Comparison of ENCODE assay signal across 8 cellular contexts in the genomic region with DNA sequence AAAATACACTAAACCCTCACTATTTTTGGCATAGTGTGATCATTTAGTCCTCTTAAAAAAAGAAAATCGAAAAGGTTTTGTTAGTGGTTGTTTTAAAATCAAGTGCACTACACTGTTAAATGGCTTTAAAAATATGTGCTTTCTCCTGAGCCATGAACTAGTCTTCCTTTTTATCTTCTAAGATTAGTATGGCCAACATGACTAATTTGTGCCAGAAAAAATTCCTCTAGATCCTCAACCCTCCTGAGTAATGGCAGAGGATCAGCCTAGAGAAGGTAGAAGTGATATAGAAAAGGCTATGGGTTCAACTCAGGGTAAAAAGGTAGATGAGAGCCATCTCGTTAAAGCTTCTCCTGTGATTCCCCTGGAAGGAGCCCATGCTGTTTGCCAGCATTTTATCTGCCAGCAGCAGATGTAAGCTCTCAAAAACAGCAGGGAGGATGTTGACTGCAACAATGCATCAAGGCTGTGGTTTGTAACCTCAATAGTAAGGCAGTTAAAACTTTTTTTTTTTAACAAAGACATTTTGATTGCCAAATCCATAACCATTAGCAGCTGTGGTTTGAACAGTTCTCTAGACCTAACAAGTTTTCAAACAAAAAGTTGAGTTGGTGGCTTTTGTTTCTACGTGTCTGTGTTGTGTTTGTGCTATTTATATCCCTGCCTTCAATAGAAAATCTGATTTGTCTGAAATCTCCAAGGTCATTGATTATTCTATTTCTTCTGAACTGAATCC. TPM values are rescaled to one million over a fixed set of nuclear protein-coding genes. Genes with fewer than 3 reads are reported as not detected.
DNase-seq lines count a peak whose midpoint lies in the region; ATAC-seq and TF ChIP-seq lines count a peak whose summit lies in the region.

No MANE protein-coding gene starts in this region.

- H3K27me3 Mint-ChIP-seq in progenitor cell of endocrine pancreas = no peaks in the 10 kb centered on the region

- H3K4me3 ChIP-seq in fibroblast of lung (replicated peaks in 1 of 4; ENCODE audit: control extremely low read depth in 1 of 4, insufficient read depth in 1 of 4, low read depth in 3 of 4, low read length in 4 of 4) (no peak overlapping the region), aorta (ENCODE audit: low read length in 2 of 2) (no peak overlapping the region)

- peak overlapping the region; percentile 68 for H3K27ac Mint-ChIP-seq in progenitor cell of endocrine pancreas

- H2AFZ ChIP-seq in fibroblast of lung (ENCODE audit: low read length) = no peak overlapping the region

- no peak overlapping the region for H3K9ac ChIP-seq in fibroblast of lung (ENCODE audit: insufficient read depth, low read length)

- H3K27me3 ChIP-seq in fibroblast of lung (ENCODE audit: control insufficient read depth, insufficient read depth, low read length) = no peaks in the 10 kb centered on the region
- H3K27me3 ChIP-seq in aorta (ENCODE audit: control insufficient read depth in 1 of 2, insufficient read depth in 2 of 2, low read length in 1 of 2) = no peaks in the 10 kb centered on the region

- TF ChIP-seq CTCF in fibroblast of lung (conservative IDR thresholded peaks at IDR 0.05 in 1 of 2, IDR thresholded peaks at IDR 0.05 in 1 of 2; ENCODE audit: low read depth in 1 of 2, low read length in 2 of 2) = no peak
- no peak for TF ChIP-seq CTCF in progenitor cell of endocrine pancreas (IDR thresholded peaks at IDR 0.05; ENCODE audit: unreplicated experiment)

- WGBS in aorta, 2 donors = 16% methylated on average over 3 of the region's 3 CpGs

- H3K27ac ChIP-seq in fibroblast of lung (ENCODE audit: insufficient read depth, low read length) (peak overlapping the region; percentile 39), aorta (ENCODE audit: low read depth in 1 of 2, low read length in 2 of 2) (no peak overlapping the region)

- H3K4me1 ChIP-seq in fibroblast of lung (ENCODE audit: control insufficient read depth, extremely low read depth, insufficient read depth, low read length) (peaks cover 4% of the 10 kb centered on the region), aorta (ENCODE audit: control insufficient read depth in 1 of 2, insufficient read depth in 2 of 2, low read length in 2 of 2) (no peaks in the 10 kb centered on the region)

- no peak overlapping the region for H3K4me3 Mint-ChIP-seq in progenitor cell of endocrine pancreas (ENCODE audit: low read depth)

- H3K79me2 ChIP-seq in fibroblast of lung (ENCODE audit: control insufficient read depth, insufficient read depth, low read length) = no peaks in the 10 kb centered on the region

- H3K36me3 ChIP-seq in fibroblast of lung (ENCODE audit: control insufficient read depth, insufficient read depth, low read length) (no peaks in the 10 kb centered on the region), aorta (ENCODE audit: control insufficient read depth in 1 of 2, insufficient read depth in 2 of 2, low read length in 1 of 2) (peaks cover 2 to 3% of the 10 kb centered on the region in 2 donors)

- ATAC-seq in aorta (ENCODE audit: low FRiP score) (no peak), HG03045 (IDR thresholded peaks at IDR 0.05; ENCODE audit: unreplicated experiment) (no peak)

- peak; percentile 5 for DNase-seq in NCI-H2196 (lab: John Stamatoyannopoulos, UW; ENCODE audit: unreplicated experiment)
- DNase-seq in NCI-H2196 treated with DMSO at 0.1 percent for 48 hours (lab: John Stamatoyannopoulos, UW; ENCODE audit: unreplicated experiment) = no peak
- peak; percentile 7 to 64 for DNase-seq in NCI-H2081 (lab: John Stamatoyannopoulos, UW)
- peak; percentile 29 for DNase-seq in activated CD4-positive, alpha-beta T cell treated with anti-CD3 and anti-CD28 coated beads, Interleukin-2, amount 50 U/mL, for 1 hour
- peak; percentile 94 to 97 for DNase-seq in fibroblast of lung (ENCODE audit: low read depth in 2 of 2)
- DNase-seq in progenitor cell of endocrine pancreas (ENCODE audit: low spot score, unreplicated experiment) = no peak
- no peak for DNase-seq in aorta

- H3K4me2 ChIP-seq in fibroblast of lung (ENCODE audit: extremely low read depth, insufficient read depth, low read length) = no peak overlapping the region

- intact Hi-C loops in aorta (cut with DNase I) = loop anchor here in 1 of 2 donors (5.0 to 10.0 kb wide), 3 partner anchors 225 to 297 kb away; no protein-coding TSS in a partner anchor

- peaks cover 11% of the 10 kb centered on the region for H3K36me3 Mint-ChIP-seq in progenitor cell of endocrine pancreas (ENCODE audit: insufficient read depth)

- no peaks in the 10 kb centered on the region for H3K9me3 Mint-ChIP-seq in progenitor cell of endocrine pancreas (ENCODE audit: low read depth)

- H4K20me1 ChIP-seq in fibroblast of lung (ENCODE audit: control insufficient read depth, extremely low read depth, insufficient read depth, low read length) = no peaks in the 10 kb centered on the region

- H3K4me1 Mint-ChIP-seq in progenitor cell of endocrine pancreas (ENCODE audit: low read depth) = peaks cover 12% of the 10 kb centered on the region

- no peaks in the 10 kb centered on the region for H3K9me3 ChIP-seq in fibroblast of lung (ENCODE audit: control insufficient read depth, insufficient read depth, low read depth, low read length)
- no peaks in the 10 kb centered on the region for H3K9me3 ChIP-seq in aorta (ENCODE audit: control insufficient read depth, low read length)

RNA-seq across cellular contexts. Expression of a gene that starts 30.2 kb away (rescaled TPM):
- total RNA-seq in fibroblast of lung (11.3 and 14.7 TPM in 2 replicates), progenitor cell of endocrine pancreas (72.0 and 75.3 TPM in 2 replicates), aorta (10 to 100 TPM; 40.5 to 46.7 TPM)
- polyA plus RNA-seq in fibroblast of lung (10.8 and 13.1 TPM in 2 replicates), aorta (1 to 10 TPM; 5.4 to 6.7 TPM)
- 10.0 and 13.0 TPM in 2 replicates for polyA plus RNA-seq in fibroblast of lung (2012)
- 20.6 and 154 TPM in 2 replicates for polyA minus RNA-seq in fibroblast of lung (ENCODE audit: low replicate concordance)

RNA-seq across cellular contexts. Expression of a gene that starts 42.5 kb away (rescaled TPM):
- 9.5 and 13.9 TPM in 2 replicates for total RNA-seq in fibroblast of lung
- 25.5 and 30.2 TPM in 2 replicates for polyA plus RNA-seq in fibroblast of lung
- polyA plus RNA-seq in fibroblast of lung (2012) = 23.2 and 24.6 TPM in 2 replicates
- 2.5 and 16.2 TPM in 2 replicates for polyA minus RNA-seq in fibroblast of lung (ENCODE audit: low replicate concordance)
- total RNA-seq in progenitor cell of endocrine pancreas = 27.5 and 27.9 TPM in 2 replicates
- 10 to 100 TPM; 26.0 to 27.6 TPM for total RNA-seq in aorta
- polyA plus RNA-seq in aorta = 10 to 100 TPM; 23.3 to 31.2 TPM

RNA-seq across cellular contexts. Expression of a gene that starts 48.9 kb away (rescaled TPM):
- 4.1 and 53.2 TPM in 2 replicates for total RNA-seq in fibroblast of lung
- 70.6 and 180 TPM in 2 replicates for polyA plus RNA-seq in fibroblast of lung
- polyA plus RNA-seq in fibroblast of lung (2012) = 43.1 and 115 TPM in 2 replicates
- polyA minus RNA-seq in fibroblast of lung (ENCODE audit: low replicate concordance) = 57.7 and 83.7 TPM in 2 replicates
- 25.0 and 33.7 TPM in 2 replicates for total RNA-seq in progenitor cell of endocrine pancreas
- total RNA-seq in aorta = under 1 TPM in 1 of 2 donors, not detected in 1; 0.91 TPM
- polyA plus RNA-seq in aorta = 1 to 10 TPM in 1 of 2 donors, not detected in 1; 6.0 TPM

Comparison
In these comparisons a context has a peak if more than half of its experiments do, and no peak if none do; other contexts are left out.
1. DNase-seq: peak in NCI-H2196 (single experiment), NCI-H2081 (2 of 2), activated CD4-positive, alpha-beta T cell treated with anti-CD3 and anti-CD28 coated beads, Interleukin-2, amount 50 U/mL, for 1 hour (single experiment) and fibroblast of lung (2 of 2); none in NCI-H2196 treated with DMSO at 0.1 percent for 48 hours (single experiment), progenitor cell of endocrine pancreas (single experiment) and aorta (0 of 2).